Comparison of ENCODE assay signal across 23 cellular contexts in genomic region chr1:86997538-86997937, GRCh38.
DNase-seq lines count a peak whose midpoint lies in the region; ATAC-seq, FAIRE-seq and TF ChIP-seq lines count a peak whose summit lies in the region.
"Had no signal": no experiment of that assay in that cellular context is flagged by ENCODE, and none has a peak within 500 bp of the region (broad histone marks: within the 10 kb centered on the region; RNA-seq: fewer than 3 reads in every experiment).

No MANE protein-coding gene starts in this region.

- DNase-seq in SK-N-SH (no peak), astrocyte (ENCODE audit: low read depth) (peak; percentile 18), mesothelial cell of epicardium (ENCODE audit: low spot score in 2 of 2, unreplicated experiment in 2 of 2) (no peak), psoas muscle (no peak), substantia nigra (lab: John Stamatoyannopoulos, UW) (no peak), H4 (ENCODE audit: low spot score) (no peak)
- DNase-seq: Caco-2; CD4-positive, CD25-positive, alpha-beta regulatory T cell; CD8-positive, alpha-beta T cell; DMS153; DND-41; HCEC 1CT had no signal

- no peak overlapping the region for H2AFZ ChIP-seq in SK-N-SH (ENCODE audit: low read depth)
- no peak overlapping the region for H2AFZ ChIP-seq in astrocyte (ENCODE audit: low read depth, low read length)
- H2AFZ ChIP-seq: GM23338 had no signal

- H3K4me3 ChIP-seq in SK-N-SH (ENCODE audit: low read depth in 2 of 2, low read length in 1 of 2) (no peak overlapping the region), HEK293 (ENCODE audit: low read depth, low read length) (no peak overlapping the region), astrocyte (ENCODE audit: insufficient read depth, low read depth, low read length) (no peak overlapping the region), psoas muscle (no peak overlapping the region)
- H3K4me3 ChIP-seq: BLaER1, GM12878, GM23338 had no signal

- H3K27me3 Mint-ChIP-seq in astrocyte (ENCODE audit: low read depth, unreplicated experiment) = no peaks in the 10 kb centered on the region
- no peaks in the 10 kb centered on the region for H3K27me3 Mint-ChIP-seq in mesothelial cell of epicardium (ENCODE audit: low read depth)
- H3K27me3 Mint-ChIP-seq: B cell; CD4-positive, CD25-positive, alpha-beta regulatory T cell had no signal

- H3K79me2 ChIP-seq in SK-N-SH (ENCODE audit: insufficient read depth) (no peaks in the 10 kb centered on the region), astrocyte (ENCODE audit: insufficient read depth, low read length) (no peaks in the 10 kb centered on the region)

- no peaks in the 10 kb centered on the region for H3K9me2 ChIP-seq in SK-N-SH

- H4K20me1 ChIP-seq in SK-N-SH (ENCODE audit: insufficient read depth) (no peaks in the 10 kb centered on the region), astrocyte (ENCODE audit: insufficient read depth, low read length) (no peaks in the 10 kb centered on the region)
- H4K20me1 ChIP-seq: BLaER1 had no signal

- H3K4me3 Mint-ChIP-seq in astrocyte (ENCODE audit: unreplicated experiment) (no peak overlapping the region), mesothelial cell of epicardium (no peak overlapping the region)
- H3K4me3 Mint-ChIP-seq: B cell; CD8-positive, alpha-beta T cell; GM23338 had no signal

- H3K27ac Mint-ChIP-seq in astrocyte (ENCODE audit: unreplicated experiment) (no peak overlapping the region), mesothelial cell of epicardium (peak overlapping the region; percentile 8)
- H3K27ac Mint-ChIP-seq: B cell; CD4-positive, CD25-positive, alpha-beta regulatory T cell; CD8-positive, alpha-beta T cell had no signal

- ATAC-seq in SK-N-SH treated with all-trans-retinoic acid at 6 μM for 48 hours (peak; percentile 51), psoas muscle (no peak)
- ATAC-seq: CD8-positive, alpha-beta T cell; GM12878; GM23338 had no signal

- H3K27me3 ChIP-seq in SK-N-SH (ENCODE audit: insufficient read depth) = no peaks in the 10 kb centered on the region
- no peaks in the 10 kb centered on the region for H3K27me3 ChIP-seq in astrocyte (ENCODE audit: insufficient read depth, low read length)
- H3K27me3 ChIP-seq in psoas muscle (ENCODE audit: insufficient read depth in 3 of 3, low read length in 2 of 3) = no peaks in the 10 kb centered on the region
- H3K27me3 ChIP-seq: BLaER1 had no signal

- H3K9me3 ChIP-seq in SK-N-SH = no peaks in the 10 kb centered on the region
- H3K9me3 ChIP-seq in HEK293 (ENCODE audit: control insufficient read depth, insufficient read depth, low read depth, low read length) = no peaks in the 10 kb centered on the region
- no peaks in the 10 kb centered on the region for H3K9me3 ChIP-seq in astrocyte (ENCODE audit: insufficient read depth, low read depth, low read length)
- H3K9me3 ChIP-seq in psoas muscle = no peaks in the 10 kb centered on the region
- H3K9me3 ChIP-seq: Caco-2 had no signal

- TF ChIP-seq RAD21 in SK-N-SH (IDR thresholded peaks at IDR 0.05; ENCODE audit: low read length) = no peak

- WGBS in SK-N-SH (ENCODE audit: low lambda C conversion rate) = 89% methylated on average over 1 of the region's 1 CpG
- WGBS in psoas muscle, 3 donors = 18 to 22% (median 22%) methylated on average over 1 of the region's 1 CpG

- no peak overlapping the region; a peak in 1 of 4 replicates for H3K27ac ChIP-seq in SK-N-SH (ENCODE audit: low read depth in 2 of 2, low read length in 1 of 2)
- H3K27ac ChIP-seq in HEK293 (ENCODE audit: extremely low read depth, low read depth, low read length) = no peak overlapping the region
- no peak overlapping the region for H3K27ac ChIP-seq in astrocyte (ENCODE audit: low read depth, low read length)
- H3K27ac ChIP-seq in psoas muscle = no peak overlapping the region
- H3K27ac ChIP-seq in substantia nigra (ENCODE audit: low read depth, low read length, poor library complexity, severe bottlenecking) = no peak overlapping the region
- H3K27ac ChIP-seq: 22Rv1, BLaER1, C4-2B had no signal

- H3K36me3 ChIP-seq in SK-N-SH (replicated peaks in 1 of 2; ENCODE audit: control insufficient read depth in 1 of 2, insufficient read depth in 2 of 2, low read length in 1 of 2) (no peaks in the 10 kb centered on the region), HEK293 (ENCODE audit: control insufficient read depth in 2 of 2, insufficient read depth in 1 of 2, low read length in 2 of 2) (no peaks in the 10 kb centered on the region), astrocyte (ENCODE audit: insufficient read depth, low read length) (no peaks in the 10 kb centered on the region), psoas muscle (ENCODE audit: insufficient read depth in 1 of 2, low read depth in 1 of 2) (no peaks in the 10 kb centered on the region)

- no peak for FAIRE-seq in astrocyte (lab: Jason Lieb, UNC)
- FAIRE-seq: A204.1, G401.6, GM12878, H54 had no signal

- TF ChIP-seq CTCF in SK-N-SH (IDR thresholded peaks at IDR 0.05) (no peak), HEK293 (tag by site-specific recombination; IDR thresholded peaks at IDR 0.05) (no peak), astrocyte (IDR thresholded peaks at IDR 0.05; ENCODE audit: insufficient read depth, low read depth, low read length) (no peak), mesothelial cell of epicardium (IDR thresholded peaks at IDR 0.05; ENCODE audit: unreplicated experiment) (no peak), psoas muscle (IDR thresholded peaks at IDR 0.05) (no peak)

- no peaks in the 10 kb centered on the region for H3K36me3 Mint-ChIP-seq in astrocyte (ENCODE audit: low read depth, unreplicated experiment)
- peaks cover under 1% of the 10 kb centered on the region for H3K36me3 Mint-ChIP-seq in mesothelial cell of epicardium

- intact Hi-C loops in psoas muscle (cut with DNase I) = no loop called here

- no peak overlapping the region for H3K9ac ChIP-seq in SK-N-SH
- H3K9ac ChIP-seq in astrocyte (ENCODE audit: low read length) = no peak overlapping the region
- H3K9ac ChIP-seq: BLaER1 had no signal

- CTCF ChIA-PET in SK-N-SH (lab: Yijun Ruan, JAX) (no interaction called here), HEK293 (lab: Yijun Ruan, JAX) (interaction anchor here (0.6 kb wide), 1 partner anchor 699 kb away, joined by 3 read pairs; no protein-coding TSS in a partner anchor)

- H3F3A ChIP-seq in SK-N-SH (replicated peaks; ENCODE audit: insufficient read depth) = no peaks in the 10 kb centered on the region

- POLR2A ChIA-PET in SK-N-SH (lab: Yijun Ruan, JAX) (no interaction called here), HEK293 (lab: Yijun Ruan, JAX) (no interaction called here)

- H3K4me1 ChIP-seq in SK-N-SH (ENCODE audit: control insufficient read depth in 1 of 2, insufficient read depth in 2 of 2, low read depth in 1 of 2, low read length in 1 of 2) (peaks cover 13 to 20% of the 10 kb centered on the region in 2 experiments; a peak in 3 of 4 replicates), HEK293 (ENCODE audit: control insufficient read depth, insufficient read depth, low read length) (peaks cover 28% of the 10 kb centered on the region), astrocyte (ENCODE audit: insufficient read depth, low read length) (peaks cover 5% of the 10 kb centered on the region), psoas muscle (peaks cover 9% of the 10 kb centered on the region)
- H3K4me1 ChIP-seq: BLaER1 had no signal

- no peaks in the 10 kb centered on the region for H3K9me3 Mint-ChIP-seq in astrocyte (ENCODE audit: unreplicated experiment)
- H3K9me3 Mint-ChIP-seq in mesothelial cell of epicardium = peaks cover under 1% of the 10 kb centered on the region
- H3K9me3 Mint-ChIP-seq: CD4-positive, CD25-positive, alpha-beta regulatory T cell; CD8-positive, alpha-beta T cell; GM23338 had no signal

- H3K4me2 ChIP-seq in SK-N-SH (no peak overlapping the region), astrocyte (ENCODE audit: low read length) (no peak overlapping the region)
- H3K4me2 ChIP-seq: BLaER1, GM23338 had no signal

- H3K4me1 Mint-ChIP-seq in astrocyte (ENCODE audit: low read depth, unreplicated experiment) (peaks cover 9% of the 10 kb centered on the region), mesothelial cell of epicardium (peaks cover 43% of the 10 kb centered on the region)

- TF ChIP-seq EP300 in SK-N-SH (IDR thresholded peaks at IDR 0.05; ENCODE audit: borderline replicate concordance in 1 of 2, low read depth in 1 of 2, low read length in 1 of 2) = no peak

TF ChIP-seq in HEK293, 187 proteins besides CTCF, POLR2A, EP300 and RAD21:
- TF ChIP-seq ZNF266 (tag by site-specific recombination; IDR thresholded peaks at IDR 0.05; ENCODE audit: low read depth) (no peak), FEZF1 (tag by site-specific recombination; IDR thresholded peaks at IDR 0.05) (peak; percentile 46; the same call in 1 of the 2 replicates), ZFHX2 (tag by site-specific recombination; conservative IDR thresholded peaks at IDR 0.05) (peak; percentile 76), ZNF19 (tag by site-specific recombination; IDR thresholded peaks at IDR 0.05; ENCODE audit: low read depth) (no peak), HOXA7 (CRISPR knock-in tag; IDR thresholded peaks at IDR 0.05; ENCODE audit: borderline replicate concordance) (no peak), EGR2 (tag by site-specific recombination; IDR thresholded peaks at IDR 0.05; ENCODE audit: low read depth) (peak; percentile 47; the same call in 1 of the 2 replicates), ZNF416 (tag by site-specific recombination; IDR thresholded peaks at IDR 0.05) (no peak), ZNF391 (tag by site-specific recombination; IDR thresholded peaks at IDR 0.05; ENCODE audit: borderline replicate concordance, low read depth) (no peak)
TF ChIP-seq in HEK293: peak in this region for 3.
